ENCODE assay signal across 13 cellular contexts in the genomic region with DNA sequence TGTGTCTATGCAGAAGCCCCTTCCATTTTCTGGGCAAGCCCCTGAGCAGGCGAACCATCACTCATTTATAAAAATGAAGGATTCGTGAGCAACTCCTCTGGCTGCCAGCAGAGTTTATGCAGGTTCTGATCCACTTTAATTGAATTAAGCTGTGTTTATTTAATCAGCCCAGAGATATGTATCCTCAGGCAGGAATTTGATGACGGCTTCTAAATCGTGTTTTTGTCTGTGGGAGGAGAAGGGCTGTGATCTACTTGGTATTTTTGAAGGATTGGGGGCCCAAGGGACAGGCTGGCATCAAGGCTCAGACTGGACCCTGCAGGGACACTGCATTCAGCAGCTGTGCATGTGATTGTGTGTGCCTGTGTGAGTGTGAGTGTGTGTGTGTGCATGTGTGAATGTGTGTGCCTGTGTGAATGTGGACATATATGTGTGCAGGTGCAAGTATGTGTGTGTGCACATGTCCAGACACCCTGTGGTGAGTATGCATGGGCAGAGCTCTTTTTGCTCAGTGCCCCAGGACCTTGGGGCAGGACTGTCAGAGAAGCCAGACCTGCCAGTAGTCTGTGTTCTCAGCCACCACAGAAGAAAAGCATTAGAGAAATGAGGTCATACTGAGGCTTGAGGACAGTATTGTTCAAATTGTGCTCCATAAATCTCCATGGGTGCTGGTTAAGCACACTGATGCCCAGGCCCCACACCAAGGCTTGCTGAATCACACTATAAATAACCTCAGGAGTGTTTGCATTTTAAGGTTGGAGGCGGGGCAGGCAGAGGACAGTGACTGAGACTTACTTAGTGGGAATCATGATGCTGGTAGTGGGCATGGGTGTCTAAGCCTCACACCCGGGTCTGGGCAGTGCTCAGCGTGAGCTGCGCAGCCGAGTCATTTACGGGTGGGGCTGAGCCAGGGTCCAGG.
DNase-seq lines count a peak whose midpoint lies in the region; TF ChIP-seq lines count a peak whose summit lies in the region.
"Had no signal": no experiment of that assay in that cellular context is flagged by ENCODE, and none has a peak within 500 bp of the region (broad histone marks: within the 10 kb centered on the region; RNA-seq: fewer than 3 reads in every experiment).

No MANE protein-coding gene starts in this region.

- no peak overlapping the region for H4K91ac ChIP-seq in neuronal stem cell (ENCODE audit: low read depth, low read length, poor library complexity)

- H3K27me3 ChIP-seq in neuronal stem cell (ENCODE audit: control insufficient read depth in 3 of 3, insufficient read depth in 3 of 3, low read depth in 1 of 3, low read length in 3 of 3) = no peaks in the 10 kb centered on the region
- H3K27me3 ChIP-seq in smooth muscle cell (ENCODE audit: low read depth) = no peaks in the 10 kb centered on the region

- H2AFZ ChIP-seq in neuronal stem cell (ENCODE audit: low read length) (no peak overlapping the region), smooth muscle cell (ENCODE audit: low read depth) (no peak overlapping the region)

- H2BK5ac ChIP-seq in neuronal stem cell (ENCODE audit: low read length) = no peak overlapping the region

- H3K9me3 ChIP-seq in neuronal stem cell (replicated peaks in 1 of 2; ENCODE audit: control insufficient read depth in 2 of 2, insufficient read depth in 1 of 2, low read depth in 1 of 2, low read length in 2 of 2) = peaks cover 2 to 9% of the 10 kb centered on the region in 2 donors
- H3K9me3 ChIP-seq in smooth muscle cell (replicated peaks; ENCODE audit: low read depth) = peaks cover 4% of the 10 kb centered on the region

- no peak overlapping the region for H2AK5ac ChIP-seq in neuronal stem cell (ENCODE audit: low read depth, low read length)

- H4K20me1 ChIP-seq in smooth muscle cell (ENCODE audit: low read depth) = no peaks in the 10 kb centered on the region

- TF ChIP-seq CTCF in smooth muscle cell (IDR thresholded peaks at IDR 0.05; ENCODE audit: borderline replicate concordance, insufficient read depth, poor library complexity, severe bottlenecking) = no peak

- no peak overlapping the region for H3K14ac ChIP-seq in neuronal stem cell (ENCODE audit: low read length)

- no peak overlapping the region for H2BK12ac ChIP-seq in neuronal stem cell (ENCODE audit: low read length)

- no peaks in the 10 kb centered on the region for H3K79me1 ChIP-seq in neuronal stem cell (ENCODE audit: low read depth, low read length)

- no peak overlapping the region for H4K8ac ChIP-seq in neuronal stem cell (ENCODE audit: low read depth, low read length)

- no peak overlapping the region for H3K23ac ChIP-seq in neuronal stem cell (ENCODE audit: low read depth, low read length, poor library complexity)

- H3K9ac ChIP-seq in neuronal stem cell (ENCODE audit: low read depth, low read length, poor library complexity) (peak overlapping the region; percentile 57), smooth muscle cell (ENCODE audit: low read depth) (no peak overlapping the region)

- no peak overlapping the region for H3K27ac ChIP-seq in epithelial cell of prostate
- H3K27ac ChIP-seq in neuronal stem cell (replicated peaks; ENCODE audit: low read length) = no peak overlapping the region
- no peak overlapping the region for H3K27ac ChIP-seq in smooth muscle cell (ENCODE audit: low read depth)

- H3K4me2 ChIP-seq in neuronal stem cell (ENCODE audit: insufficient read depth, low read length, poor library complexity, severe bottlenecking) = no peak overlapping the region
- no peak overlapping the region for H3K4me2 ChIP-seq in smooth muscle cell

- peaks cover 2 to 5% of the 10 kb centered on the region in 2 donors for H3K4me1 ChIP-seq in neuronal stem cell (ENCODE audit: control insufficient read depth in 2 of 2, insufficient read depth in 1 of 2, low read depth in 1 of 2, low read length in 2 of 2)
- H3K4me1 ChIP-seq in smooth muscle cell (ENCODE audit: low read depth) = peaks cover 7% of the 10 kb centered on the region

- peak overlapping the region; percentile 62 for H3K18ac ChIP-seq in neuronal stem cell (ENCODE audit: low read length)

- H3K36me3 ChIP-seq in neuronal stem cell (replicated peaks in 1 of 2; ENCODE audit: control insufficient read depth in 2 of 2, insufficient read depth in 2 of 2, low read length in 2 of 2) (no peaks in the 10 kb centered on the region), smooth muscle cell (ENCODE audit: low read depth) (no peaks in the 10 kb centered on the region)

- H2BK15ac ChIP-seq in neuronal stem cell (ENCODE audit: low read length) = peak overlapping the region; percentile 51

- H3F3A ChIP-seq in smooth muscle cell (ENCODE audit: low read depth) = peaks cover 9% of the 10 kb centered on the region

- no peak overlapping the region for H2BK120ac ChIP-seq in neuronal stem cell (ENCODE audit: low read depth, low read length)

- H3K4me3 ChIP-seq in neuronal stem cell (ENCODE audit: low read length in 2 of 2) = no peak overlapping the region
- H3K4me3 ChIP-seq in smooth muscle cell = no peak overlapping the region

- DNase-seq in Daoy (ENCODE audit: low read depth) = peak; percentile 74
- peak; percentile 16 for DNase-seq in NCI-H2029 treated with DMSO at 0.1 percent for 48 hours (lab: John Stamatoyannopoulos, UW)
- DNase-seq in epithelial cell of prostate (ENCODE audit: low read depth, low spot score) = peak; percentile 50
- DNase-seq in neuronal stem cell (ENCODE audit: low spot score) = no peak
- no peak for DNase-seq in stimulated activated CD4-positive, alpha-beta T cell treated with anti-CD3 and anti-CD28 coated beads, Interleukin-4, amount 100 ng/mL, for 1 hour
- DNase-seq in smooth muscle cell (lab: John Stamatoyannopoulos, UW; ENCODE audit: unreplicated experiment) = no peak
- DNase-seq in cortex of kidney (lab: John Stamatoyannopoulos, UW) = no peak
- no peak for DNase-seq in stimulated activated CD4-positive, alpha-beta T cell treated with anti-CD3 and anti-CD28 coated beads, Interleukin-4, amount 100 ng/mL, for 24 hours
- DNase-seq: activated B cell treated with CpG ODN at 0.5 μM for 24 hours; activated T-cell treated with anti-CD3 and anti-CD28 coated beads for 4 hours; effector memory CD8-positive, alpha-beta T cell; NCI-H226; SIG-M5 had no signal

- no peaks in the 10 kb centered on the region for H3K79me2 ChIP-seq in smooth muscle cell (ENCODE audit: low read depth)

- no CpG with 5 or more reads among the region's 10 CpGs for WGBS in neuronal stem cell (ENCODE audit: extremely low coverage in 2 of 2, insufficient read length in 2 of 2, insufficient replicate concordance in 1 of 2), 2 donors
- 71% methylated on average over 10 of the region's 10 CpGs for WGBS in smooth muscle cell (ENCODE audit: low lambda C conversion rate)

- no peak overlapping the region for H3K4ac ChIP-seq in neuronal stem cell (ENCODE audit: low read length)

Comparison
In these comparisons a context has a peak if more than half of its experiments do, and no peak if none do; other contexts are left out.
1. DNase-seq: peak in Daoy (single experiment), NCI-H2029 treated with DMSO at 0.1 percent for 48 hours (single experiment) and epithelial cell of prostate (single experiment); none in neuronal stem cell (single experiment), stimulated activated CD4-positive, alpha-beta T cell treated with anti-CD3 and anti-CD28 coated beads, Interleukin-4, amount 100 ng/mL, for 1 hour (single experiment), smooth muscle cell (single experiment), cortex of kidney (single experiment) and stimulated activated CD4-positive, alpha-beta T cell treated with anti-CD3 and anti-CD28 coated beads, Interleukin-4, amount 100 ng/mL, for 24 hours (single experiment).